In the genomic region with DNA sequence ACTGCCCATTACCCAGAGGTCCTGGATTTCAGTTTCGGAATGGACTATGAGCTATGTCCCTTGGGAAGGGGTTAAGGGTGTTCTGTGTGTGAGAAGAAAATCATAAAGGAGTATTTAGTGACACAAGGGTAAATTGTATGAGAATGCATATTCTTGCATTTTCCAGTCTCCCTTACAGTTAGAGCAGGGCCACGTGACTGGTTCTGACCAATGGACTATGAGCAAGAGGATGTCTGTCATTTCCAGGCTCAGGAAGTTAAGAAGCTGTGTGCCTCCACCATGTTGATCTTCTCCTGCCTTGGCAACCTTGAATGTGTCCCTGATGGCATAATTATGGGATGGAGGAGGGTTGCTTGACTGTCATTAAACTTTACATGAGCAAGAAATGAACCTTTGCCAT, we compare ENCODE assay signal across 19 cellular contexts.
A peak's percentile ranks its signal among the peaks of the same experiment; 100 is the strongest.
DNase-seq lines count a peak whose midpoint lies in the region; ATAC-seq and TF ChIP-seq lines count a peak whose summit lies in the region.
"Had no signal": no experiment of that assay in that cellular context is flagged by ENCODE, and none has a peak within 500 bp of the region (broad histone marks: within the 10 kb centered on the region; RNA-seq: fewer than 3 reads in every experiment).

No MANE protein-coding gene starts in this region.

- intact Hi-C loops in sciatic nerve (cut with DNase I): no loop called here

- H2AFZ ChIP-seq in GM23338 (peak overlapping the region; percentile 28; the same call in 1 of the 2 replicates), Karpas-422 (ENCODE audit: low read length) (no peak overlapping the region)

- H3K27me3 ChIP-seq in GM23338 (ENCODE audit: insufficient read depth) (no peaks in the 10 kb centered on the region), Karpas-422 (ENCODE audit: low read length) (no peaks in the 10 kb centered on the region)
- H3K27me3 ChIP-seq: BE2C had no signal

- in situ Hi-C loops in SK-MEL-5 (cut with HindIII; ENCODE audit: low pct_unique_long_range_greater_than_20kb, low sequenced_read_pairs): no loop called here

- no peaks in the 10 kb centered on the region for H3K9me3 Mint-ChIP-seq in GM23338
- no peaks in the 10 kb centered on the region for H3K9me3 Mint-ChIP-seq in stimulated activated effector memory CD8-positive, alpha-beta T cell treated with anti-CD3 and anti-CD28 coated beads, Interleukin-12 subunit alpha, Interleukin-12 subunit beta, amount 100 ng/mL, for 72 hours
- H3K9me3 Mint-ChIP-seq: CD8-positive, alpha-beta memory T cell had no signal

- H3K79me2 ChIP-seq in GM23338 (replicated peaks; ENCODE audit: insufficient read depth) (no peaks in the 10 kb centered on the region), Karpas-422 (ENCODE audit: low read length) (no peaks in the 10 kb centered on the region)

- H3K27ac Mint-ChIP-seq in GM23338: no peak overlapping the region
- no peak overlapping the region for H3K27ac Mint-ChIP-seq in stimulated activated effector memory CD8-positive, alpha-beta T cell treated with anti-CD3 and anti-CD28 coated beads, Interleukin-12 subunit alpha, Interleukin-12 subunit beta, amount 100 ng/mL, for 72 hours
- H3K27ac Mint-ChIP-seq: CD4-positive, CD25-positive, alpha-beta regulatory T cell; CD8-positive, alpha-beta memory T cell; HFFc6; IgD-negative memory B cell had no signal

- H3K9me3 ChIP-seq in Karpas-422 (ENCODE audit: low read length): no peaks in the 10 kb centered on the region
- H3K9me3 ChIP-seq: BE2C had no signal

- H3F3A ChIP-seq in GM23338 (replicated peaks; ENCODE audit: low read depth): no peaks in the 10 kb centered on the region

- H3K4me1 ChIP-seq in GM23338 (ENCODE audit: insufficient read depth): no peaks in the 10 kb centered on the region
- H3K4me1 ChIP-seq in Karpas-422 (ENCODE audit: low read length): no peaks in the 10 kb centered on the region
- H3K4me1 ChIP-seq: BE2C had no signal

- ATAC-seq in GM23338: no peak
- ATAC-seq in sciatic nerve: no peak
- ATAC-seq in stimulated activated effector memory CD8-positive, alpha-beta T cell treated with anti-CD3 and anti-CD28 coated beads, Interleukin-12 subunit alpha, Interleukin-12 subunit beta, amount 100 ng/mL, for 72 hours: no peak
- ATAC-seq: HCT116 had no signal

- H3K27me3 Mint-ChIP-seq in GM23338 (ENCODE audit: insufficient read depth, low read depth, poor library complexity): no peaks in the 10 kb centered on the region
- H3K27me3 Mint-ChIP-seq: CD4-positive, CD25-positive, alpha-beta regulatory T cell had no signal

- no peak overlapping the region for H3K4me3 Mint-ChIP-seq in GM23338
- H3K4me3 Mint-ChIP-seq in stimulated activated effector memory CD8-positive, alpha-beta T cell treated with anti-CD3 and anti-CD28 coated beads, Interleukin-12 subunit alpha, Interleukin-12 subunit beta, amount 100 ng/mL, for 72 hours: no peak overlapping the region
- H3K4me3 Mint-ChIP-seq: CD4-positive, CD25-positive, alpha-beta regulatory T cell; CD8-positive, alpha-beta memory T cell; HFFc6; IgD-negative memory B cell had no signal

- H4K20me1 ChIP-seq in GM23338 (replicated peaks; ENCODE audit: insufficient read depth) (no peaks in the 10 kb centered on the region), Karpas-422 (ENCODE audit: insufficient read depth, low read depth, low read length) (no peaks in the 10 kb centered on the region)

- H3K4me2 ChIP-seq in GM23338 (no peak overlapping the region), Karpas-422 (ENCODE audit: low read depth, low read length, poor library complexity, severe bottlenecking) (no peak overlapping the region)

- no peaks in the 10 kb centered on the region for H3K36me3 Mint-ChIP-seq in GM23338 (ENCODE audit: low read depth)
- no peaks in the 10 kb centered on the region for H3K36me3 Mint-ChIP-seq in stimulated activated effector memory CD8-positive, alpha-beta T cell treated with anti-CD3 and anti-CD28 coated beads, Interleukin-12 subunit alpha, Interleukin-12 subunit beta, amount 100 ng/mL, for 72 hours
- H3K36me3 Mint-ChIP-seq: CD4-positive, CD25-positive, alpha-beta regulatory T cell; CD8-positive, alpha-beta memory T cell; IgD-negative memory B cell had no signal

- H3K4me1 Mint-ChIP-seq in GM23338: no peaks in the 10 kb centered on the region
- no peaks in the 10 kb centered on the region for H3K4me1 Mint-ChIP-seq in stimulated activated effector memory CD8-positive, alpha-beta T cell treated with anti-CD3 and anti-CD28 coated beads, Interleukin-12 subunit alpha, Interleukin-12 subunit beta, amount 100 ng/mL, for 72 hours
- H3K4me1 Mint-ChIP-seq: CD4-positive, CD25-positive, alpha-beta regulatory T cell; CD8-positive, alpha-beta memory T cell; IgD-negative memory B cell had no signal

- no peak for DNase-seq in GM23338 (ENCODE audit: low spot score)
- peak; percentile 59 for DNase-seq in Karpas-422
- peak; percentile 6 for DNase-seq in SK-MEL-5 (ENCODE audit: low read depth, low spot score)
- no peak for DNase-seq in sciatic nerve (ENCODE audit: low spot score)
- no peak for DNase-seq in stimulated activated effector memory CD8-positive, alpha-beta T cell treated with anti-CD3 and anti-CD28 coated beads, Interleukin-12 subunit alpha, Interleukin-12 subunit beta, amount 100 ng/mL, for 72 hours (ENCODE audit: low spot score in 2 of 2)
- DNase-seq in iPS-NIHi11 (ENCODE audit: low spot score): no peak
- DNase-seq: ACHN; BE2C; C1 segment of cervical spinal cord; CD4-positive, CD25-positive, alpha-beta regulatory T cell; CD8-positive, alpha-beta memory T cell; COR-L47; DMS 273 treated with DMSO at 0.1 percent for 48 hours; GOT3; H7; HFFc6 had no signal

- TF ChIP-seq CTCF in GM23338 (conservative IDR thresholded peaks at IDR 0.05; ENCODE audit: low read depth in 2 of 2): no peak

- H3K4me3 ChIP-seq in GM23338 (no peak overlapping the region), Karpas-422 (ENCODE audit: low read length) (no peak overlapping the region)

- H3K27ac ChIP-seq in GM23338 (ENCODE audit: low read depth) (no peak overlapping the region), Karpas-422 (ENCODE audit: low read length) (no peak overlapping the region)
- H3K27ac ChIP-seq: HL-60 had no signal

- H3K36me3 ChIP-seq in GM23338 (ENCODE audit: insufficient read depth): no peaks in the 10 kb centered on the region
- no peaks in the 10 kb centered on the region for H3K36me3 ChIP-seq in Karpas-422 (ENCODE audit: insufficient read depth, low read length)
- H3K36me3 ChIP-seq: BE2C had no signal

- H3K9me2 ChIP-seq in GM23338 (ENCODE audit: insufficient read depth) (peaks cover 12% of the 10 kb centered on the region; the same call in 1 of the 2 replicates), Karpas-422 (replicated peaks; ENCODE audit: insufficient read depth, low read length) (no peaks in the 10 kb centered on the region)

- no peak overlapping the region for H3K9ac ChIP-seq in Karpas-422 (ENCODE audit: low read length)

TF ChIP-seq in GM23338, 12 proteins besides CTCF, POLR2A, EP300 and RAD21 (continues in another document):
- TF ChIP-seq NANOG (IDR thresholded peaks at IDR 0.05; ENCODE audit: borderline replicate concordance) (no peak), EZH2phosphoT487 (IDR thresholded peaks at IDR 0.05; ENCODE audit: unreplicated experiment) (no peak), STAT1 (IDR thresholded peaks at IDR 0.05; ENCODE audit: unreplicated experiment) (no peak), JUNB (IDR thresholded peaks at IDR 0.05; ENCODE audit: unreplicated experiment) (no peak), POLR2AphosphoS5 (IDR thresholded peaks at IDR 0.05; ENCODE audit: low read depth) (no peak), EZH2 (IDR thresholded peaks at IDR 0.05; ENCODE audit: low read depth, unreplicated experiment) (no peak)
- TF ChIP-seq, protein P1, sequence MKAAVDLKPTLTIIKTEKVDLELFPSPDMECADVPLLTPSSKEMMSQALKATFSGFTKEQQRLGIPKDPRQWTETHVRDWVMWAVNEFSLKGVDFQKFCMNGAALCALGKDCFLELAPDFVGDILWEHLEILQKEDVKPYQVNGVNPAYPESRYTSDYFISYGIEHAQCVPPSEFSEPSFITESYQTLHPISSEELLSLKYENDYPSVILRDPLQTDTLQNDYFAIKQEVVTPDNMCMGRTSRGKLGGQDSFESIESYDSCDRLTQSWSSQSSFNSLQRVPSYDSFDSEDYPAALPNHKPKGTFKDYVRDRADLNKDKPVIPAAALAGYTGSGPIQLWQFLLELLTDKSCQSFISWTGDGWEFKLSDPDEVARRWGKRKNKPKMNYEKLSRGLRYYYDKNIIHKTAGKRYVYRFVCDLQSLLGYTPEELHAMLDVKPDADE (IDR thresholded peaks at IDR 0.05): no peak

Comparison
In these comparisons a context has a peak if more than half of its experiments do, and no peak if none do; other contexts are left out.
1. DNase-seq: peak in Karpas-422 (single experiment) and SK-MEL-5 (single experiment); none in GM23338 (single experiment), sciatic nerve (single experiment), stimulated activated effector memory CD8-positive, alpha-beta T cell treated with anti-CD3 and anti-CD28 coated beads, Interleukin-12 subunit alpha, Interleukin-12 subunit beta, amount 100 ng/mL, for 72 hours (0 of 2) and iPS-NIHi11 (single experiment).